ENCODE assay signal across 8 cellular contexts in the genomic region with DNA sequence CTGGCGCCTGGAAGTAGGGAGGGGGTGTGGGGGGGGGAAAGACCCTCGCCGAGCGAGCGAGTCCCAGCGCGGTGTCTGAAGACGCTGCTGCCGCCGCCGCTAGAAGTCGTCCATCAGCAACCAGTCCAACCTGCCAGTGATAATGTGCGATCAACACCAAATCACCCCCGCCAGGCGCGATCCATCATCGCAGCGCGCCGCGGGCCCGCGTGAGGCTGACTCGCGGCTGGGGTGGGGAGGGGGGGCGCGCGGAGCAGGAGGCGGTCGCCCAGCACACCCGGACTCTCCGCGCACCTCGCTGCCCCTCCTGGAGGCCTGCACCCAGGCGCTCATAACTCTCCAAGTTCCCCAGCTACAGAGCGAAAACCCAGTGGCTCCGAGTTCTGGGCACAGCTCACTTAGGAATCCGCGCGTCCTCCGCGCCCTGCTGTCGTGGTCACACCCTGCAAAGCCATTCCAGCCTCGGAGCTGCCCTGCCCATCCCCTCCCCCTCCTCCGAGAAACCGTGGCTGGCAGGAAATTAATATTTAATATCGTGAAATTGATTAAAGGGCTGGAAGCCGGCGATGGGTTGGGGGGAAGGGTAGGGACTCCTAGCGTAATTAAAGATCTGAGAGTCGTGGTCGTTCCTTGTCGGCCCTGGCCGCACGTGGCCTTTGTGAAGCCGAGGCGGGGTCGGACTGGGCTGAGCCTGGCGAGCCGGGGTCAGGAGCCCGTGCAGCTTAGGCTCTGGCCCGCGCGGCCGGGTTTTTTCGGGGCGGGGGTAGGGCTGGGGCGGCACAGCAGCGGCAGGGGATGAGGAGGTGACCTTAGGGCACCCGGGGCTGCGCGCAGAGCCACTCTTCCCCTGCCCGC. TPM values are rescaled to one million over a fixed set of nuclear protein-coding genes. Genes with fewer than 3 reads are reported as not detected.
A peak's percentile ranks its signal among the peaks of the same experiment; 100 is the strongest.
DNase-seq lines count a peak whose midpoint lies in the region; ATAC-seq and TF ChIP-seq lines count a peak whose summit lies in the region.

No MANE protein-coding gene starts in this region.

- peaks cover 0 to 6% (median 0%) of the 10 kb centered on the region in 5 donors for H3K27me3 Mint-ChIP-seq in naive thymus-derived CD4-positive, alpha-beta T cell

- TF ChIP-seq CTCF in HL-60 (IDR thresholded peaks at IDR 0.05; ENCODE audit: insufficient read depth, low read length): no peak
- no peak for TF ChIP-seq CTCF in coronary artery (IDR thresholded peaks at IDR 0.05)

- DNase-seq in AG08396 (ENCODE audit: low spot score) (peak; percentile 21), HL-60 (ENCODE audit: low read depth in 1 of 2, low spot score in 1 of 2) (peak in 1 of 2 experiments; percentile 25), coronary artery (ENCODE audit: low spot score) (no peak), GDM1 (lab: John Stamatoyannopoulos, UW) (no peak), GM19240 (ENCODE audit: insufficient read length, low spot score) (no peak), NCI-H2196 treated with DMSO at 0.1 percent for 48 hours (lab: John Stamatoyannopoulos, UW; ENCODE audit: unreplicated experiment) (no peak)
- no peak for DNase-seq in naive thymus-derived CD4-positive, alpha-beta T cell

- H3K4me3 ChIP-seq in HL-60 (replicated peaks; ENCODE audit: insufficient read depth, low read length) (peak overlapping the region; percentile 32), coronary artery (peak overlapping the region; percentile 69)
- H3K4me3 ChIP-seq in naive thymus-derived CD4-positive, alpha-beta T cell (ENCODE audit: low read length): peak overlapping the region; percentile 30

- peaks cover 0 to 4% of the 10 kb centered on the region in 2 donors for H3K4me1 ChIP-seq in naive thymus-derived CD4-positive, alpha-beta T cell (ENCODE audit: control insufficient read depth in 2 of 2, insufficient read depth in 2 of 2, low read length in 2 of 2)

- H3K36me3 ChIP-seq in naive thymus-derived CD4-positive, alpha-beta T cell (ENCODE audit: control insufficient read depth in 2 of 3, insufficient read depth in 3 of 3, low read length in 3 of 3): no peaks in the 10 kb centered on the region

- peaks cover 0 to 17% (median 8%) of the 10 kb centered on the region in 7 donors for H3K4me1 Mint-ChIP-seq in naive thymus-derived CD4-positive, alpha-beta T cell

- H3K27me3 ChIP-seq in HL-60 (ENCODE audit: insufficient read depth, poor library complexity, severe bottlenecking): no peaks in the 10 kb centered on the region
- no peaks in the 10 kb centered on the region for H3K27me3 ChIP-seq in naive thymus-derived CD4-positive, alpha-beta T cell (ENCODE audit: control insufficient read depth in 2 of 2, insufficient read depth in 2 of 2, low read length in 2 of 2)

- ATAC-seq in naive thymus-derived CD4-positive, alpha-beta T cell: no peak
- ATAC-seq in GM19463 (IDR thresholded peaks at IDR 0.05; ENCODE audit: unreplicated experiment): no peak

- no peaks in the 10 kb centered on the region for H3K9me3 Mint-ChIP-seq in naive thymus-derived CD4-positive, alpha-beta T cell

- peak overlapping the region; percentile 93 for H3K27ac ChIP-seq in HL-60 (replicated peaks)
- peak overlapping the region; percentile 5 to 85 for H3K27ac ChIP-seq in coronary artery
- H3K27ac ChIP-seq in naive thymus-derived CD4-positive, alpha-beta T cell (ENCODE audit: low read depth, low read length): no peak overlapping the region

- POLR2A ChIA-PET in naive thymus-derived CD4-positive, alpha-beta T cell (lab: Charles Lee): interaction anchor here (0.8 to 9.4 kb wide), 5 partner anchors 13 to 62 kb away, joined by 3 to 113 read pairs (median 6); partner anchors contain the start of gene BCOR

- CTCF ChIA-PET in naive thymus-derived CD4-positive, alpha-beta T cell (lab: Charles Lee): interaction anchor here (1.0 kb wide), 1 partner anchor 139 kb away, joined by 3 read pairs; no protein-coding TSS in a partner anchor

- intact Hi-C loops in naive thymus-derived CD4-positive, alpha-beta T cell (cut with micrococcal nuclease): loop anchor here in 1 of 2 donors (2.0 kb wide), 1 partner anchor 145 kb away; no protein-coding TSS in a partner anchor

- no peaks in the 10 kb centered on the region for H3K9me3 ChIP-seq in naive thymus-derived CD4-positive, alpha-beta T cell (ENCODE audit: control insufficient read depth in 2 of 3, low read length in 3 of 3)

- H3K27ac Mint-ChIP-seq in naive thymus-derived CD4-positive, alpha-beta T cell: no peak overlapping the region

- H3K36me3 Mint-ChIP-seq in naive thymus-derived CD4-positive, alpha-beta T cell: no peaks in the 10 kb centered on the region

- H3K4me3 Mint-ChIP-seq in naive thymus-derived CD4-positive, alpha-beta T cell: peak overlapping the region in 5 of 10 donors; percentile 47 to 88 (median 81)

RNA-seq across cellular contexts. Expression of gene BCOR, which starts 58.1 kb away (rescaled TPM):
- total RNA-seq in naive thymus-derived CD4-positive, alpha-beta T cell: 10 to 100 TPM; 23.3 to 55.2 (median 43.3) TPM
- 1 to 10 TPM; 3.8 to 9.1 TPM for polyA plus RNA-seq in naive thymus-derived CD4-positive, alpha-beta T cell
